Comparison of ENCODE assay signal across 22 cellular contexts in the genomic region with DNA sequence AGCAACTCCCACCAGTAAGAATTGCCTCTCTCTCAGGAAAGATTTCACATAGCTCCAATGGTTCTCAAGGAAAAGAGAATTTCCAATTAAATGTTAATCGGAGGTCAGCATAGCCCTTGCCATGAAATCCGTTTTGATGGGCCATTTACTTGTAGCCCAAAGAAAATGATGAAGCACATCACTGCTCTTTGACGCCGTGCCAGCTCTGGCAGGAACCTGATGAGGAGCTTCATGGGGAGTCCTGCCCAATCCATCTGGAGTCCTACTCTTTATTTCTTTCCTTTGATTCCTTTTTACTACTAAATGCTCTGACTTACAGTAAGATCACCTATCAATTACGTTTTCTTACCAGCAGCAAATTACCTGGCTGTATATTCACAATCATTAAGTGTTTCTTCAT.
"Had no signal": no experiment of that assay in that cellular context is flagged by ENCODE, and none has a peak within 500 bp of the region (broad histone marks: within the 10 kb centered on the region; RNA-seq: fewer than 3 reads in every experiment).

No MANE protein-coding gene starts in this region.

- FAIRE-seq: colon, endometrium, frontal cortex had no signal

- H3K4me3 ChIP-seq: ovary, skin epidermis, stomach, tibial artery, upper lobe of right lung had no signal

- H3K27ac ChIP-seq: ovary, skin epidermis, stomach, tibial artery, upper lobe of right lung had no signal

- H3K9me3 ChIP-seq: ovary, stomach, tibial artery, upper lobe of right lung had no signal

- H3K27me3 ChIP-seq: ovary, stomach, tibial artery, upper lobe of right lung had no signal

- DNase-seq: activated CD4-positive, alpha-beta T cell treated with anti-CD3 and anti-CD28 coated beads, Interleukin-2, amount 10 ng/mL, durations not matched to agents 24 days and 14 days; activated CD4-positive, CD25-positive, alpha-beta regulatory T cell treated with anti-CD3 and anti-CD28 coated beads, Interleukin-2, amount 50 U/mL, for 72 hours; activated CD8-positive, alpha-beta T cell treated with anti-CD3 and anti-CD28 coated beads for 36 hours; activated naive CD8-positive, alpha-beta T cell treated with anti-CD3 and anti-CD28 coated beads, Interleukin-2, amount 50 U/mL, for 24 hours; activated T-cell treated with anti-CD3 and anti-CD28 coated beads, Interleukin-2, amount 50 U/mL, for 4 hours; amygdala; central memory CD4-positive, alpha-beta T cell; dermis blood vessel endothelial cell; effector CD4-positive, alpha-beta T cell; islet precursor cell; naive thymus-derived CD4-positive, alpha-beta T cell; ovary; stimulated activated CD4-positive, alpha-beta T cell treated with anti-CD3 and anti-CD28 coated beads, Interleukin-12 subunit alpha, Interleukin-12 subunit beta, amount 100 ng/mL, for 4 hours; stimulated activated CD4-positive, alpha-beta T cell treated with anti-CD3 and anti-CD28 coated beads, Interleukin-4, amount 100 ng/mL, for 1 hour; stomach; T-helper 2 cell; tibial artery; upper lobe of right lung had no signal

- H3K4me1 ChIP-seq: stomach, tibial artery, upper lobe of right lung had no signal

- H3K36me3 ChIP-seq: ovary, stomach, tibial artery, upper lobe of right lung had no signal
